In the genomic region with DNA sequence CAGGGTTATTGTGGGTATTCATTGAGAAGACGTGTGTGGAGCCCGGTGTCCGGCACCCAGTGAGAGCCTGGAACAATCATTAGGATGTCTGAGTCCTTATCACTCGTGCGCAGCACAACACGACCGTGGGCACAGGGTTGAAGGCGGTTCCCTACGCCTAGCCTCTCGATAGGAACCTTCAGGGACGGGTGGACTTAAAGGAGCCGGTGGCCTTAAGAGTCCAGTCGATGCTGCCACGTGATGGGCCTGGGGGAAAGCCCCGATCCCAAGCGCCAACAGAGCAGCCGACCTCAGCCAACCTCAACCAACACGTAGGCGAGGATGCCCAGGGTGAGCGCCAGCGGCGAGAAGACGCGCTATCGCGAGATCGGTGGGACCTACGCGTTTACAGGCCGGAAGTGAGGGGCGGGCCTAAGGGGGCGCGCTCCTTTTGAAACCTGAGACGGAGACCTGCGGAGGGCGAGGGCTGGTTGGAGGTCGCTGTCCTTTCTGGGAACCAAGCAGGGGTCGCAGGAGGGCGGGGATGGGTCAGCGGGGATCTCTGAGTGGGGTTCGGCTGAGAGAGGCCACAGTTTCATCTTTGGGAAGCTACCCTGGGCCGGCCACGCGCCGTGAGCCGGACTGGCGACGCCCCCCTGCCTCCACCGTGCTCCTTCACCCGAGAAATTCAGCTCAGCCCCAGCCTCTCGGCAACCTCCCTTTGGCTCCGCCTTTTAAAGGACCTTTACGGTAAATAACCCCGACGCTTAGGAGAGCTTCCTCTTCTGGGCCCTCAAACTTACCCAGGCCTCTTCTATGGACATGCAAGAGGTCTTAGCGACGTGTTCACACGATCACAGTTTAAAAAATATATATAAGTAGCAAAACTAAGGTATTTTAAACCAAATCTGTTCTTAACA, we compare ENCODE assay signal across 8 cellular contexts. TPM values are rescaled to one million over a fixed set of nuclear protein-coding genes. Genes with fewer than 3 reads are reported as not detected.
DNase-seq lines count a peak whose midpoint lies in the region; ATAC-seq and TF ChIP-seq lines count a peak whose summit lies in the region.

No MANE protein-coding gene starts in this region.

- POLR2A ChIA-PET in GM10248 (lab: Yijun Ruan, JAX) (interaction anchor here (0.6 to 1.0 kb wide), 2 partner anchors 11 to 61 kb away, joined by 3 to 4 read pairs; no protein-coding TSS in a partner anchor), T-cell (lab: Charles Lee) (no interaction called here)

- H3K27me3 ChIP-seq in hepatocyte, result peaks cover 22% of the 10 kb centered on the region
- no peaks in the 10 kb centered on the region for H3K27me3 ChIP-seq in rectal smooth muscle tissue (ENCODE audit: control insufficient read depth, insufficient read depth, low read length)
- H3K27me3 ChIP-seq in vagina, result no peaks in the 10 kb centered on the region

- ATAC-seq in HG02610 (IDR thresholded peaks at IDR 0.05; ENCODE audit: unreplicated experiment) (peak; percentile 92), T-cell (replicated peaks in 1 of 4) (peak; percentile 99)

- no peaks in the 10 kb centered on the region for H3K79me2 ChIP-seq in hepatocyte

- H3K4me2 ChIP-seq in hepatocyte, result peak overlapping the region; percentile 80

- H3K9ac ChIP-seq in rectal smooth muscle tissue (ENCODE audit: low read length), result peak overlapping the region; percentile 36

- peak overlapping the region; percentile 1 for H3K27ac ChIP-seq in hepatocyte
- no peak overlapping the region for H3K27ac ChIP-seq in rectal smooth muscle tissue (ENCODE audit: low read depth, low read length)
- H3K27ac ChIP-seq in vagina, result no peak overlapping the region

- peak overlapping the region; percentile 78 for H2AFZ ChIP-seq in hepatocyte

- peak; percentile 92 for DNase-seq in GM10248 (ENCODE audit: extremely low spot score)
- DNase-seq in NCI-H1417 treated with DMSO at 0.1 percent for 48 hours (lab: John Stamatoyannopoulos, UW), result peak; percentile 86
- DNase-seq in T-cell, result peak; percentile 74 to 89 (median 86)
- peak in 54 of 58 donors; percentile 19 to 88 (median 62) for DNase-seq in anterior cingulate cortex (lab: John Stamatoyannopoulos, UW)
- DNase-seq in hepatocyte (ENCODE audit: low spot score), result peak; percentile 95
- no peak for DNase-seq in vagina (ENCODE audit: extremely low spot score in 2 of 2)

- H3K36me3 ChIP-seq in hepatocyte (replicated peaks; ENCODE audit: insufficient read depth, low read depth) (no peaks in the 10 kb centered on the region), rectal smooth muscle tissue (ENCODE audit: control insufficient read depth, insufficient read depth, low read length) (no peaks in the 10 kb centered on the region), vagina (no peaks in the 10 kb centered on the region)

- WGBS in hepatocyte (ENCODE audit: low lambda C conversion rate, missing lambda C conversion rate), result 6% methylated on average over 51 of the region's 58 CpGs

- peaks cover 10 to 14% (median 11%) of the 10 kb centered on the region in 3 donors for H3K4me1 Mint-ChIP-seq in T-cell

- no peaks in the 10 kb centered on the region for H3K9me3 Mint-ChIP-seq in T-cell

- H3K4me3 ChIP-seq in hepatocyte, result peak overlapping the region; percentile 20
- peak overlapping the region; percentile 87 for H3K4me3 ChIP-seq in rectal smooth muscle tissue (ENCODE audit: low read length)
- peak overlapping the region; percentile 42 to 44 for H3K4me3 ChIP-seq in vagina

- no peaks in the 10 kb centered on the region for H3K9me3 ChIP-seq in hepatocyte (ENCODE audit: low read depth)
- no peaks in the 10 kb centered on the region for H3K9me3 ChIP-seq in vagina

- H3K27me3 Mint-ChIP-seq in T-cell, result peaks cover 15 to 16% of the 10 kb centered on the region in 2 donors

- peak overlapping the region; percentile 77 to 83 (median 81) for H3K4me3 Mint-ChIP-seq in T-cell

- peaks cover 3% of the 10 kb centered on the region for H3K4me1 ChIP-seq in hepatocyte (ENCODE audit: insufficient read depth)
- no peaks in the 10 kb centered on the region for H3K4me1 ChIP-seq in rectal smooth muscle tissue (ENCODE audit: control insufficient read depth, insufficient read depth, low read length)
- peaks cover 11% of the 10 kb centered on the region for H3K4me1 ChIP-seq in vagina

- no peak for TF ChIP-seq CTCF in GM10248 (IDR thresholded peaks at IDR 0.05; ENCODE audit: control extremely low read depth, extremely low read depth, low read depth, missing control alignments)
- TF ChIP-seq CTCF in hepatocyte (IDR thresholded peaks at IDR 0.05; ENCODE audit: poor library complexity), result no peak
- no peak for TF ChIP-seq CTCF in vagina (IDR thresholded peaks at IDR 0.05)

- no peak for TF ChIP-seq POLR2A in vagina (IDR thresholded peaks at IDR 0.05)

- CTCF ChIA-PET in GM10248 (lab: Yijun Ruan, JAX) (interaction anchor here (0.9 to 6.6 kb wide), 8 partner anchors 11 to 71 kb away, joined by 3 to 74 read pairs (median 6); partner anchors contain the start of gene WNT10A), T-cell (lab: Charles Lee) (interaction anchor here (0.5 to 2.0 kb wide), 6 partner anchors 11 to 65 kb away, joined by 3 to 10 read pairs (median 4); no protein-coding TSS in a partner anchor)

- H3K9me2 ChIP-seq in hepatocyte (replicated peaks; ENCODE audit: insufficient read depth), result no peaks in the 10 kb centered on the region

- intact Hi-C loops in vagina (cut with DNase I), result no loop called here

- H4K20me1 ChIP-seq in hepatocyte (ENCODE audit: insufficient read depth, poor library complexity, severe bottlenecking), result no peaks in the 10 kb centered on the region

- peak overlapping the region; percentile 63 to 80 for H3K27ac Mint-ChIP-seq in T-cell

- no peaks in the 10 kb centered on the region for H3K36me3 Mint-ChIP-seq in T-cell

RNA-seq across cellular contexts. Expression of gene WNT10A, which starts 28.3 kb away (rescaled TPM):
- total RNA-seq in T-cell, result 10 to 100 TPM in 1 of 5 donors, 1 to 10 TPM in 4; 3.1 to 10.7 (median 6.1) TPM
- total RNA-seq in hepatocyte, result 1.9 and 2.3 TPM in 2 replicates
- polyA plus RNA-seq in hepatocyte, result 1.9 and 5.7 TPM in 2 replicates
- total RNA-seq in vagina, result 2.5 TPM

RNA-seq across cellular contexts. Expression of gene WNT6, which starts 49.4 kb away (rescaled TPM):
- total RNA-seq in T-cell (under 1 TPM in 2 of 5 donors, not detected in 3; 0.13 to 0.20 TPM), hepatocyte (7.1 and 11.3 TPM in 2 replicates), vagina (2.0 TPM)
- 22.8 and 39.3 TPM in 2 replicates for polyA plus RNA-seq in hepatocyte

RNA-seq across cellular contexts. Expression of gene CDK5R2, which starts 50.5 kb away (rescaled TPM):
- not detected for total RNA-seq in T-cell
- 0.08 and 0.37 TPM in 2 replicates for total RNA-seq in hepatocyte
- not detected in 2 replicates for polyA plus RNA-seq in hepatocyte
- 0.49 TPM for total RNA-seq in vagina

Comparison
In these comparisons a context has a peak if more than half of its experiments do, and no peak if none do; other contexts are left out.
1. DNase-seq: peak in GM10248 (single experiment), NCI-H1417 treated with DMSO at 0.1 percent for 48 hours (single experiment), T-cell (34 of 34), anterior cingulate cortex (54 of 58) and hepatocyte (single experiment); none in vagina (0 of 2).
2. H3K4me3 ChIP-seq: peak in every context shown above with its lines; median percentile 87 in rectal smooth muscle tissue; 43 in vagina; 20 in hepatocyte.